In the genomic region with DNA sequence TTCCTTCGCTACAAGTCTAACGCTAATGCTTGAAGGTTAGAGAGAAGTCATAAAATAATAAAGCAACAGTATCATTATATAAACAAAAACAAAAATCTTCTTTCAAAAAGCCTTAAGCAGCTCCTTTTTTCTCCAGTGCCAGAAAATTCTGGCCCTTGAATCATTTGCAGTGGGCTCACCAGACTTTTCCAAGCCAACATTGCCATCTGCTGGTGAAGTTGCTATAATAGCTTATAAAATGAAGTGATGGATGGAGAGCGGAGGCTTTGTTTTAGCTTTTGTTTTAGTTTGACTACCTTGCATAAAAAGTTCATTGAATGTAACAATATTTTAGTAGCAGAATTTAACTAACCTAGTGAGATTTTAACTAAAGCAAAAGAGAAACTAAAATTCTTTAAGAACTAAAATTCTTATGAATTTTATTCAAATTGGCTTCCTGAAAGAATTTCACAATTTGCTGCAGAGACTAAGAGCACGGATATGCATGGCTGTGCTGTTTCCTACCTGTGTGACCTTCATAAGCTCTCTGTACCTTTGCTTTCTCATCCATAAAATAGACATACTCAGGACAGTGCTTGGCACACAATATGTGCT, we compare ENCODE assay signal across 9 cellular contexts. TPM values are rescaled to one million over a fixed set of nuclear protein-coding genes. Genes with fewer than 3 reads are reported as not detected.
DNase-seq lines count a peak whose midpoint lies in the region; ATAC-seq and FAIRE-seq lines count a peak whose summit lies in the region.
"Had no signal": no experiment of that assay in that cellular context is flagged by ENCODE, and none has a peak within 500 bp of the region (broad histone marks: within the 10 kb centered on the region; RNA-seq: fewer than 3 reads in every experiment).

No MANE protein-coding gene starts in this region.

- DNase-seq in DMS53 (lab: John Stamatoyannopoulos, UW) (peak; percentile 79), NCI-H748 (lab: John Stamatoyannopoulos, UW; ENCODE audit: unreplicated experiment) (peak; percentile 84), mucosa of gallbladder (ENCODE audit: low spot score) (peak; percentile 58)
- DNase-seq in activated CD8-positive, alpha-beta T cell treated with anti-CD3 and anti-CD28 coated beads, Interleukin-2, amount 10 ng/mL, durations not matched to agents 7 days and 5 days, result peak; percentile 79
- peak; percentile 71 for DNase-seq in stimulated activated naive CD8-positive, alpha-beta T cell treated with anti-CD3 and anti-CD28 coated beads, Interleukin-15, Interleukin-2, amounts not matched to agents 100 U/mL and 50 U/mL, for 24 hours

- no peak overlapping the region for H3K27ac Mint-ChIP-seq in activated CD8-positive, alpha-beta T cell treated with anti-CD3 and anti-CD28 coated beads, Interleukin-2, amount 10 ng/mL, durations not matched to agents 7 days and 5 days
- H3K27ac Mint-ChIP-seq: activated naive CD8-positive, alpha-beta T cell had no signal

- H3K9me3 Mint-ChIP-seq in activated CD8-positive, alpha-beta T cell treated with anti-CD3 and anti-CD28 coated beads, Interleukin-2, amount 10 ng/mL, durations not matched to agents 7 days and 5 days (ENCODE audit: insufficient read depth), result no peaks in the 10 kb centered on the region

- no peak overlapping the region for H3K4me3 Mint-ChIP-seq in activated CD8-positive, alpha-beta T cell treated with anti-CD3 and anti-CD28 coated beads, Interleukin-2, amount 10 ng/mL, durations not matched to agents 7 days and 5 days
- H3K4me3 Mint-ChIP-seq: activated naive CD8-positive, alpha-beta T cell had no signal

- ATAC-seq in HG02678 (IDR thresholded peaks at IDR 0.05; ENCODE audit: unreplicated experiment) (peak; percentile 59), HG03139 (IDR thresholded peaks at IDR 0.05; ENCODE audit: unreplicated experiment) (no peak)
- peak; percentile 68 for ATAC-seq in activated CD8-positive, alpha-beta T cell treated with anti-CD3 and anti-CD28 coated beads, Interleukin-2, amount 10 ng/mL, durations not matched to agents 7 days and 5 days
- ATAC-seq in stimulated activated naive CD8-positive, alpha-beta T cell treated with anti-CD3 and anti-CD28 coated beads, Interleukin-15, Interleukin-2, amounts not matched to agents 100 U/mL and 50 U/mL, for 24 hours, result no peak

- H3K36me3 Mint-ChIP-seq in activated CD8-positive, alpha-beta T cell treated with anti-CD3 and anti-CD28 coated beads, Interleukin-2, amount 10 ng/mL, durations not matched to agents 7 days and 5 days (ENCODE audit: low read depth), result no peaks in the 10 kb centered on the region
- H3K36me3 Mint-ChIP-seq: activated naive CD8-positive, alpha-beta T cell had no signal

- FAIRE-seq in endometrium (lab: Jason Lieb, UNC), result peak; percentile 95

- CTCF ChIA-PET in activated CD8-positive, alpha-beta T cell treated with anti-CD3 and anti-CD28 coated beads, Interleukin-2, amount 10 ng/mL, durations not matched to agents 7 days and 5 days (lab: Charles Lee), result interaction anchor here (0.8 to 5.5 kb wide), 63 partner anchors 8 to 842 kb away, joined by 3 to 276 read pairs (median 5); partner anchors contain the start of genes SLC2A12 and TBPL1

- POLR2A ChIA-PET in activated CD8-positive, alpha-beta T cell treated with anti-CD3 and anti-CD28 coated beads, Interleukin-2, amount 10 ng/mL, durations not matched to agents 7 days and 5 days (lab: Charles Lee), result interaction anchor here (1.0 kb wide), 1 partner anchor 11 kb away, joined by 3 read pairs; no protein-coding TSS in a partner anchor

- H3K4me1 Mint-ChIP-seq in activated CD8-positive, alpha-beta T cell treated with anti-CD3 and anti-CD28 coated beads, Interleukin-2, amount 10 ng/mL, durations not matched to agents 7 days and 5 days (ENCODE audit: low read depth), result peaks cover 6% of the 10 kb centered on the region

- peaks cover 23% of the 10 kb centered on the region for H3K27me3 Mint-ChIP-seq in activated CD8-positive, alpha-beta T cell treated with anti-CD3 and anti-CD28 coated beads, Interleukin-2, amount 10 ng/mL, durations not matched to agents 7 days and 5 days (ENCODE audit: low read depth)

RNA-seq across cellular contexts. Expression of gene SLC2A12, which starts 44.8 kb away (rescaled TPM):
- total RNA-seq in activated CD8-positive, alpha-beta T cell treated with anti-CD3 and anti-CD28 coated beads, Interleukin-2, amount 10 ng/mL, durations not matched to agents 7 days and 5 days, result under 1 TPM; 0.08 TPM
- 10.8 TPM for total RNA-seq in mucosa of gallbladder

Comparison
In these comparisons a context has a peak if more than half of its experiments do, and no peak if none do; other contexts are left out.
1. ATAC-seq: peak in HG02678 (single experiment) and activated CD8-positive, alpha-beta T cell treated with anti-CD3 and anti-CD28 coated beads, Interleukin-2, amount 10 ng/mL, durations not matched to agents 7 days and 5 days (single experiment); none in stimulated activated naive CD8-positive, alpha-beta T cell treated with anti-CD3 and anti-CD28 coated beads, Interleukin-15, Interleukin-2, amounts not matched to agents 100 U/mL and 50 U/mL, for 24 hours (single experiment) and HG03139 (single experiment).
2. RNA of gene SLC2A12, which starts 44.8 kb away (total RNA-seq): 10.8 TPM in mucosa of gallbladder (single experiment); 0.08 TPM in activated CD8-positive, alpha-beta T cell treated with anti-CD3 and anti-CD28 coated beads, Interleukin-2, amount 10 ng/mL, durations not matched to agents 7 days and 5 days; every median in the first group is over 10 times any median in the second.
3. Peak in every context shown above with its lines, with median percentiles within 50 percentile points of each other: DNase-seq.